In genomic region chr9:113472199-113472598, GRCh38 we compare ENCODE assay signal across 9 cellular contexts.
"Had no signal": no experiment of that assay in that cellular context is flagged by ENCODE, and none has a peak within 500 bp of the region (broad histone marks: within the 10 kb centered on the region; RNA-seq: fewer than 3 reads in every experiment).

No MANE protein-coding gene starts in this region.

- H3K27ac Mint-ChIP-seq: IgD-negative memory B cell had no signal

- ATAC-seq: HCT116 had no signal

- FAIRE-seq: HTR-8/SVneo had no signal

- H3K4me1 ChIP-seq: HAP-1 had no signal

- H3K4me3 ChIP-seq: GM23248, HAP-1 had no signal

- H3K4me2 ChIP-seq: KMS-11 had no signal

- H3K9me3 ChIP-seq: HAP-1 had no signal

- H3K9ac ChIP-seq: GM23248, KMS-11 had no signal

- DNase-seq: GM23248, GOT3, H7, KBM-7 had no signal

- H2AFZ ChIP-seq: GM23248 had no signal

- H3K27ac ChIP-seq: GM23248, KMS-11 had no signal

- H3K36me3 ChIP-seq: HAP-1 had no signal
